8 cellular contexts compared by ENCODE assay signal in the genomic region with DNA sequence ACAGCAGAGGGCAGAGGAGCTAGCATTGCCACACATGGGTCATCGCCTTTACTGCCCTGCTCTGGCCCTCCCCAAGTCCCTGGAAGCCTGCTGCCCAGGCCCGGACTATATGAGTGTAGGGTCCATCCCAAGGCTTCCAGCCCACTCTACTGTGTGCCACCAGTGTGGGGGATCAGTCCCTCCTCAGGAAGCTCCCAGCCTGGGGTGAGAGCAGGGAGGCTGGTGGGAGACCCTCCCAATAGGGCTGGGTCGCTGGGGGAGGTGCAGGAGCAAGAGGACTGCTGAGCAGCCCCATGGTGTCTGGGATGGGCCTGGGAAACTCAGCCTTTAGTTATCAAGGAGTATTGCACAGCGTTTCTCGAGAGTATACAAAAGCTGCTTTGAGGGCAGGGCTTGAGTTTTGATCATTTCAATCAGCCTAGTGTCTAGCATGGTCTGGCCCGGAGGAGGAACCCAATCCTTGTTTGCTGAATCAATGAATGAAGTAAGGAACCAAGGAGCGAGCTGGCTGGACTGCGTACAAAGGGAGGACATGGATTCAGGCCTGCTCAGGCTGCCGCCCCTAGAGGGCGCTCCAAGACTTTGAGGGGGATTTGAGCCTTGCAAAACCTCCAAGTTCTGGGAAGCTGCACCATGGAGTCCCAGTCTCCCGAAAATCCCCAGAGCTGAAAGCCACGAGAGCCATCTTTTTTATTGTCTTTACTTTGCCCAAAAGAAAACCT.
DNase-seq lines count a peak whose midpoint lies in the region; ATAC-seq and TF ChIP-seq lines count a peak whose summit lies in the region.

No MANE protein-coding gene starts in this region.

- peaks cover 7% of the 10 kb centered on the region for H3K36me3 Mint-ChIP-seq in Calu3 (ENCODE audit: insufficient read depth, unreplicated experiment)
- H3K36me3 Mint-ChIP-seq in neural progenitor cell: no peaks in the 10 kb centered on the region
- H3K36me3 Mint-ChIP-seq in type B pancreatic cell: no peaks in the 10 kb centered on the region

- BruUV-seq in Calu3 (replicated peaks; lab: Mats Ljungman, UMichigan): no TSS peak

- DNase-seq in Calu3 (peak; percentile 88), NOMO-1 treated with DMSO at 0.1 percent for 48 hours (lab: John Stamatoyannopoulos, UW; ENCODE audit: unreplicated experiment) (peak; percentile 5), fibroblast of the conjunctiva (ENCODE audit: low read depth) (peak; percentile 92), neural progenitor cell (ENCODE audit: low spot score) (peak; percentile 93), type B pancreatic cell (ENCODE audit: extremely low spot score, unreplicated experiment) (peak; percentile 87)
- DNase-seq in activated T-cell treated with anti-CD3 and anti-CD28 coated beads, Interleukin-2, amount 50 U/mL, for 48 hours: peak; percentile 66 to 69

- H3K4me3 ChIP-seq in HUES6 (ENCODE audit: low read depth, low read length): no peak overlapping the region
- no peak overlapping the region for H3K4me3 ChIP-seq in neural progenitor cell

- H3K36me3 ChIP-seq in HUES6 (ENCODE audit: control insufficient read depth, insufficient read depth, low read length) (no peaks in the 10 kb centered on the region), neural progenitor cell (no peaks in the 10 kb centered on the region)

- H3K27ac ChIP-seq in HUES6 (ENCODE audit: low read depth, low read length) (no peak overlapping the region; the same call in 1 of the 2 replicates), neural progenitor cell (no peak overlapping the region)

- TF ChIP-seq CTCF in Calu3 (IDR thresholded peaks at IDR 0.05; ENCODE audit: unreplicated experiment): peak; percentile 92
- peak; percentile 89 for TF ChIP-seq CTCF in neural progenitor cell (IDR thresholded peaks at IDR 0.05)
- TF ChIP-seq CTCF in type B pancreatic cell (conservative IDR thresholded peaks at IDR 0.05): peak; percentile 91

- H3F3A ChIP-seq in neural progenitor cell (ENCODE audit: low read depth): no peaks in the 10 kb centered on the region

- no peaks in the 10 kb centered on the region for H3K9me3 ChIP-seq in HUES6 (ENCODE audit: control insufficient read depth, insufficient read depth, low read depth, low read length)
- H3K9me3 ChIP-seq in neural progenitor cell (ENCODE audit: low read depth): no peaks in the 10 kb centered on the region

- CTCF ChIA-PET in Calu3 (lab: Charles Lee): interaction anchor here (0.5 to 1.8 kb wide), 8 partner anchors 43 to 600 kb away, joined by 3 to 11 read pairs (median 6); partner anchors contain the start of gene PARVA

- H3K27me3 Mint-ChIP-seq in Calu3 (ENCODE audit: unreplicated experiment): no peaks in the 10 kb centered on the region
- peaks cover 5% of the 10 kb centered on the region for H3K27me3 Mint-ChIP-seq in neural progenitor cell (ENCODE audit: insufficient read depth, low read depth)
- H3K27me3 Mint-ChIP-seq in type B pancreatic cell: no peaks in the 10 kb centered on the region

- no peak overlapping the region for H3K4me2 ChIP-seq in neural progenitor cell

- no peak for ATAC-seq in HG02678 (IDR thresholded peaks at IDR 0.05; ENCODE audit: unreplicated experiment)

- H3K9me3 Mint-ChIP-seq in Calu3 (ENCODE audit: low read depth, unreplicated experiment): no peaks in the 10 kb centered on the region
- H3K9me3 Mint-ChIP-seq in neural progenitor cell: peaks cover 3% of the 10 kb centered on the region
- no peaks in the 10 kb centered on the region for H3K9me3 Mint-ChIP-seq in type B pancreatic cell

- H3K27ac Mint-ChIP-seq in Calu3 (ENCODE audit: unreplicated experiment) (peak overlapping the region; percentile 85), neural progenitor cell (no peak overlapping the region), type B pancreatic cell (peak overlapping the region; percentile 68)

- peak overlapping the region; percentile 80 for H2AFZ ChIP-seq in neural progenitor cell (replicated peaks)

- H3K4me1 Mint-ChIP-seq in Calu3 (ENCODE audit: low read depth, unreplicated experiment): peaks cover 42% of the 10 kb centered on the region
- peaks cover 17% of the 10 kb centered on the region for H3K4me1 Mint-ChIP-seq in neural progenitor cell
- H3K4me1 Mint-ChIP-seq in type B pancreatic cell (ENCODE audit: unreplicated experiment): peaks cover 10% of the 10 kb centered on the region

- H3K9ac ChIP-seq in HUES6 (ENCODE audit: low read length) (peak overlapping the region; percentile 34), neural progenitor cell (no peak overlapping the region)

- intact Hi-C loops in Calu3 (cut with micrococcal nuclease; ENCODE audit: unreplicated experiment): loop anchor here (2.0 kb wide), 1 partner anchor 606 kb away; no protein-coding TSS in a partner anchor

- H3K27me3 ChIP-seq in HUES6 (ENCODE audit: control insufficient read depth, insufficient read depth, low read length): no peaks in the 10 kb centered on the region
- no peaks in the 10 kb centered on the region for H3K27me3 ChIP-seq in neural progenitor cell

- H4K20me1 ChIP-seq in neural progenitor cell (ENCODE audit: low read depth): no peaks in the 10 kb centered on the region

- H3K4me3 Mint-ChIP-seq in Calu3 (ENCODE audit: low read depth, unreplicated experiment) (peak overlapping the region; percentile 29), neural progenitor cell (no peak overlapping the region), type B pancreatic cell (no peak overlapping the region)

- H3K4me1 ChIP-seq in HUES6 (ENCODE audit: control insufficient read depth, insufficient read depth, low read length): peaks cover 15% of the 10 kb centered on the region
- no peaks in the 10 kb centered on the region for H3K4me1 ChIP-seq in neural progenitor cell

- H3K79me2 ChIP-seq in neural progenitor cell (ENCODE audit: low read depth): no peaks in the 10 kb centered on the region

Comparison
In these comparisons a context has a peak if more than half of its experiments do, and no peak if none do; other contexts are left out.
1. DNase-seq: peak in every context shown above with its lines; median percentile 93 in neural progenitor cell; 92 in fibroblast of the conjunctiva; 88 in Calu3; 87 in type B pancreatic cell; 68 in activated T-cell treated with anti-CD3 and anti-CD28 coated beads, Interleukin-2, amount 50 U/mL, for 48 hours; 5 in NOMO-1 treated with DMSO at 0.1 percent for 48 hours.